22 cellular contexts compared by ENCODE assay signal in the genomic region with DNA sequence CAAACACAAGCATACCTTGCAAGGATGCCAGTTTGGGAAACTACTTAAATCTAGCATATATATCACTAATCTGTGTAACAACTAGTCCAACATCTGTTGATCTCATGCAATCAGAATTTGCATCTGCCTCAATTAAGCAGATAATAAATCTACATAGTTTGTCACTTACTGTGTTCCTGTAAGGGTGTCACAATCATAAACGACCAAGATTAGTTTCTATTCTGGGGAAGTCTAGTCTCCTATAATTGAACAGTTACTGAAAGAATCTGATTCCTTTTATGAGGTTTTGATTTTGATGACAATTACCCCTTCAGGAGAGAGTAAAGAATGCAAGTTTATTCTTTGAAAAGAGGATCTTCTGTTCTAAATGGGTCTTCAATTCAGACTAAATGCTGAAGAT.
"Had no signal": no experiment of that assay in that cellular context is flagged by ENCODE, and none has a peak within 500 bp of the region (broad histone marks: within the 10 kb centered on the region; RNA-seq: fewer than 3 reads in every experiment).

No MANE protein-coding gene starts in this region.

- H3K4me3 ChIP-seq: ascending aorta, ovary, smooth muscle cell, testis, transverse colon had no signal

- H3K4me2 ChIP-seq: smooth muscle cell had no signal

- ATAC-seq: left cardiac atrium, left ventricle myocardium superior, sciatic nerve had no signal

- H3K27ac ChIP-seq: ascending aorta, ovary, testis, transverse colon had no signal

- H3K27me3 ChIP-seq: ascending aorta, brain microvascular endothelial cell, ovary, testis, transverse colon had no signal

- H3K4me1 ChIP-seq: ascending aorta, testis, transverse colon had no signal

- H3K36me3 ChIP-seq: ascending aorta, brain microvascular endothelial cell, ovary, transverse colon had no signal

- H3K9me3 ChIP-seq: ascending aorta, ovary, testis, transverse colon had no signal

- DNase-seq: activated CD4-positive, alpha-beta T cell treated with anti-CD3 and anti-CD28 coated beads, Interleukin-2, amount 10 ng/mL, durations not matched to agents 7 days and 5 days; activated CD4-positive, CD25-positive, alpha-beta regulatory T cell treated with anti-CD3 and anti-CD28 coated beads, Interleukin-2, amount 50 U/mL, for 72 hours; activated gamma-delta T cell; activated naive CD4-positive, alpha-beta T cell treated with anti-CD3 and anti-CD28 coated beads, Interleukin-2, amount 10 ng/mL, durations not matched to agents 7 days and 5 days; activated naive CD8-positive, alpha-beta T cell treated with anti-CD3 and anti-CD28 coated beads, Interleukin-2, amount 10 ng/mL, durations not matched to agents 7 days and 5 days; brain microvascular endothelial cell; caudate nucleus; foreskin fibroblast; head of caudate nucleus; hippocampal formation; left cardiac atrium; left ventricle myocardium superior; naive B cell; nephron progenitor cell; ovary; retina; stimulated activated CD4-positive, alpha-beta T cell treated with anti-CD3 and anti-CD28 coated beads, Interleukin-2, amount 100 ng/mL, for 24 hours; testis; transverse colon had no signal
